In genomic region chr3:186612721-186613636, GRCh38 we compare ENCODE assay signal across 1 cellular context.
A peak's percentile ranks its signal among the peaks of the same experiment; 100 is the strongest.
TF ChIP-seq lines count a peak whose summit lies in the region.

Gene AHSG, plus strand, starts transcription at chr3:186613060. Its CDS starts 82 bp downstream, at chr3:186613142.

TF ChIP-seq in HepG2, 621 proteins besides CTCF, POLR2A, EP300 and RAD21 (continued from another document and continues in another):
- peak; percentile 75 for TF ChIP-seq SMYD3 (CRISPR knock-in tag; IDR thresholded peaks at IDR 0.05)
- TF ChIP-seq GABPB1 (CRISPR knock-in tag; IDR thresholded peaks at IDR 0.05), result peak; percentile 55; the same call in 1 of the 2 replicates
- peak; percentile 65; the same call in 1 of the 2 replicates for TF ChIP-seq E2F2 (CRISPR knock-in tag; IDR thresholded peaks at IDR 0.05; ENCODE audit: borderline replicate concordance)
- TF ChIP-seq ZSCAN29 (CRISPR knock-in tag; conservative IDR thresholded peaks at IDR 0.05), result no peak; the same call in 1 of the 2 replicates
- TF ChIP-seq, protein P1, sequence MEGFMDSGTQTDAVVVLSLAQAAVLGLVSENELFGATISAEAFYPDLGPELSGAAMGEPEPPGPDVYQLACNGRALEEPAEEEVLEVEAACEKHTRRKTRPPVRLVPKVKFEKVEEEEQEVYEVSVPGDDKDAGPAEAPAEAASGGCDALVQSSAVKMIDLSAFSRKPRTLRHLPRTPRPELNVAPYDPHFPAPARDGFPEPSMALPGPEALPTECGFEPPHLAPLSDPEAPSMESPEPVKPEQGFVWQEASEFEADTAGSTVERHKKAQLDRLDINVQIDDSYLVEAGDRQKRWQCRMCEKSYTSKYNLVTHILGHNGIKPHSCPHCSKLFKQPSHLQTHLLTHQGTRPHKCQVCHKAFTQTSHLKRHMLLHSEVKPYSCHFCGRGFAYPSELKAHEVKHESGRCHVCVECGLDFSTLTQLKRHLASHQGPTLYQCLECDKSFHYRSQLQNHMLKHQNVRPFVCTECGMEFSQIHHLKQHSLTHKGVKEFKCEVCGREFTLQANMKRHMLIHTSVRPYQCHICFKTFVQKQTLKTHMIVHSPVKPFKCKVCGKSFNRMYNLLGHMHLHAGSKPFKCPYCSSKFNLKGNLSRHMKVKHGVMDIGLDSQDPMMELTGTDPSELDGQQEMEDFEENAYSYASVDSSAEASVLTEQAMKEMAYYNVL (CRISPR knock-in tag; IDR thresholded peaks at IDR 0.05; ENCODE audit: borderline replicate concordance), result peak; percentile 80; the same call in 1 of the 2 replicates
- TF ChIP-seq, protein P2, sequence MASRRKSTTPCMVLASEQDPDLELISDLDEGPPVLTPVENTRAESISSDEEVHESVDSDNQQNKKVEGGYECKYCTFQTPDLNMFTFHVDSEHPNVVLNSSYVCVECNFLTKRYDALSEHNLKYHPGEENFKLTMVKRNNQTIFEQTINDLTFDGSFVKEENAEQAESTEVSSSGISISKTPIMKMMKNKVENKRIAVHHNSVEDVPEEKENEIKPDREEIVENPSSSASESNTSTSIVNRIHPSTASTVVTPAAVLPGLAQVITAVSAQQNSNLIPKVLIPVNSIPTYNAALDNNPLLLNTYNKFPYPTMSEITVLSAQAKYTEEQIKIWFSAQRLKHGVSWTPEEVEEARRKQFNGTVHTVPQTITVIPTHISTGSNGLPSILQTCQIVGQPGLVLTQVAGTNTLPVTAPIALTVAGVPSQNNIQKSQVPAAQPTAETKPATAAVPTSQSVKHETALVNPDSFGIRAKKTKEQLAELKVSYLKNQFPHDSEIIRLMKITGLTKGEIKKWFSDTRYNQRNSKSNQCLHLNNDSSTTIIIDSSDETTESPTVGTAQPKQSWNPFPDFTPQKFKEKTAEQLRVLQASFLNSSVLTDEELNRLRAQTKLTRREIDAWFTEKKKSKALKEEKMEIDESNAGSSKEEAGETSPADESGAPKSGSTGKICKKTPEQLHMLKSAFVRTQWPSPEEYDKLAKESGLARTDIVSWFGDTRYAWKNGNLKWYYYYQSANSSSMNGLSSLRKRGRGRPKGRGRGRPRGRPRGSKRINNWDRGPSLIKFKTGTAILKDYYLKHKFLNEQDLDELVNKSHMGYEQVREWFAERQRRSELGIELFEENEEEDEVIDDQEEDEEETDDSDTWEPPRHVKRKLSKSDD (CRISPR knock-in tag; IDR thresholded peaks at IDR 0.05; ENCODE audit: low read depth), result peak; percentile 43
- TF ChIP-seq, protein P3, sequence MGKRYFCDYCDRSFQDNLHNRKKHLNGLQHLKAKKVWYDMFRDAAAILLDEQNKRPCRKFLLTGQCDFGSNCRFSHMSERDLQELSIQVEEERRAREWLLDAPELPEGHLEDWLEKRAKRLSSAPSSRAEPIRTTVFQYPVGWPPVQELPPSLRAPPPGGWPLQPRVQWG (CRISPR knock-in tag; IDR thresholded peaks at IDR 0.05; ENCODE audit: borderline replicate concordance, low read depth), result no peak
- TF ChIP-seq ZNF672 (CRISPR knock-in tag; IDR thresholded peaks at IDR 0.05), result 0 out of 2 replicates have a peak, but pooled peaks have one; percentile 8
- no peak for TF ChIP-seq SRSF4 (IDR thresholded peaks at IDR 0.05; ENCODE audit: low read depth, low read length, poor library complexity, severe bottlenecking)
- TF ChIP-seq ARID2 (CRISPR knock-in tag; IDR thresholded peaks at IDR 0.05; ENCODE audit: borderline replicate concordance), result peak; percentile 77; the same call in 1 of the 2 replicates
- TF ChIP-seq SYNCRIP (IDR thresholded peaks at IDR 0.05; ENCODE audit: insufficient read depth, low read depth, low read length), result no peak
- peak; percentile 46; the same call in 1 of the 2 replicates for TF ChIP-seq KLF11 (CRISPR knock-in tag; IDR thresholded peaks at IDR 0.05)
- no peak for TF ChIP-seq ZFP37 (CRISPR knock-in tag; IDR thresholded peaks at IDR 0.05; ENCODE audit: borderline replicate concordance)
- no peak; the same call in 1 of the 2 replicates for TF ChIP-seq ZNF773 (CRISPR knock-in tag; IDR thresholded peaks at IDR 0.05; ENCODE audit: borderline replicate concordance)
- TF ChIP-seq ZNF777 (CRISPR knock-in tag; IDR thresholded peaks at IDR 0.05), result peak; percentile 12; the same call in 1 of the 2 replicates
- peak; percentile 84 for TF ChIP-seq TOPORS (CRISPR knock-in tag; IDR thresholded peaks at IDR 0.05)
- TF ChIP-seq ARNTL (CRISPR knock-in tag; IDR thresholded peaks at IDR 0.05), result peak; percentile 86
- TF ChIP-seq MXI1 (IDR thresholded peaks at IDR 0.05; ENCODE audit: borderline replicate concordance, low read depth, low read length), result 0 out of 3 replicates have a peak, but pooled peaks have one; percentile 43
- TF ChIP-seq ZNF333 (CRISPR knock-in tag; IDR thresholded peaks at IDR 0.05; ENCODE audit: borderline replicate concordance), result peak; percentile 53; the same call in 1 of the 2 replicates
- peak; percentile 79 for TF ChIP-seq HOMEZ (CRISPR knock-in tag; IDR thresholded peaks at IDR 0.05; ENCODE audit: low read depth)
- peak; percentile 48; the same call in 1 of the 2 replicates for TF ChIP-seq MXD4 (CRISPR knock-in tag; IDR thresholded peaks at IDR 0.05)
- peak; percentile 80; the same call in 1 of the 2 replicates for TF ChIP-seq ZNF580 (CRISPR knock-in tag; IDR thresholded peaks at IDR 0.05; ENCODE audit: borderline replicate concordance, low read depth)
- TF ChIP-seq NFIB (CRISPR knock-in tag; IDR thresholded peaks at IDR 0.05; ENCODE audit: borderline replicate concordance), result no peak
- peak; percentile 86 for TF ChIP-seq ZNF160 (CRISPR knock-in tag; IDR thresholded peaks at IDR 0.05)
- TF ChIP-seq PRMT3 (CRISPR knock-in tag; IDR thresholded peaks at IDR 0.05; ENCODE audit: borderline replicate concordance, low read depth), result no peak
- TF ChIP-seq ZNF766 (CRISPR knock-in tag; IDR thresholded peaks at IDR 0.05; ENCODE audit: borderline replicate concordance), result peak; percentile 59; the same call in 1 of the 2 replicates
- peak; percentile 37; the same call in 1 of the 2 replicates for TF ChIP-seq ZKSCAN1 (IDR thresholded peaks at IDR 0.05; ENCODE audit: low read length)
- peak; percentile 28 for TF ChIP-seq ZNF556 (CRISPR knock-in tag; IDR thresholded peaks at IDR 0.05; ENCODE audit: borderline replicate concordance)
- TF ChIP-seq, protein P4, sequence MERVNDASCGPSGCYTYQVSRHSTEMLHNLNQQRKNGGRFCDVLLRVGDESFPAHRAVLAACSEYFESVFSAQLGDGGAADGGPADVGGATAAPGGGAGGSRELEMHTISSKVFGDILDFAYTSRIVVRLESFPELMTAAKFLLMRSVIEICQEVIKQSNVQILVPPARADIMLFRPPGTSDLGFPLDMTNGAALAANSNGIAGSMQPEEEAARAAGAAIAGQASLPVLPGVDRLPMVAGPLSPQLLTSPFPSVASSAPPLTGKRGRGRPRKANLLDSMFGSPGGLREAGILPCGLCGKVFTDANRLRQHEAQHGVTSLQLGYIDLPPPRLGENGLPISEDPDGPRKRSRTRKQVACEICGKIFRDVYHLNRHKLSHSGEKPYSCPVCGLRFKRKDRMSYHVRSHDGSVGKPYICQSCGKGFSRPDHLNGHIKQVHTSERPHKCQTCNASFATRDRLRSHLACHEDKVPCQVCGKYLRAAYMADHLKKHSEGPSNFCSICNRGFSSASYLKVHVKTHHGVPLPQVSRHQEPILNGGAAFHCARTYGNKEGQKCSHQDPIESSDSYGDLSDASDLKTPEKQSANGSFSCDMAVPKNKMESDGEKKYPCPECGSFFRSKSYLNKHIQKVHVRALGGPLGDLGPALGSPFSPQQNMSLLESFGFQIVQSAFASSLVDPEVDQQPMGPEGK (CRISPR knock-in tag; IDR thresholded peaks at IDR 0.05), result peak; percentile 88
- TF ChIP-seq KIAA2018 (CRISPR knock-in tag; IDR thresholded peaks at IDR 0.05; ENCODE audit: borderline replicate concordance), result no peak
- no peak for TF ChIP-seq MYNN (CRISPR knock-in tag; IDR thresholded peaks at IDR 0.05; ENCODE audit: low read depth)
- peak; percentile 78; the same call in 1 of the 2 replicates for TF ChIP-seq KLF15 (CRISPR knock-in tag; IDR thresholded peaks at IDR 0.05; ENCODE audit: borderline replicate concordance)
